ENCODE assay signal across 8 cellular contexts in genomic region chr1:21175670-21176581, GRCh38. TPM values are rescaled to one million over a fixed set of nuclear protein-coding genes. Genes with fewer than 3 reads are reported as not detected.
DNase-seq lines count a peak whose midpoint lies in the region; ATAC-seq, FAIRE-seq and TF ChIP-seq lines count a peak whose summit lies in the region.

No MANE protein-coding gene starts in this region.

- H3K9me3 ChIP-seq in iPS-18a (ENCODE audit: control insufficient read depth, low read depth, low read length) (no peaks in the 10 kb centered on the region), skeletal muscle satellite cell (replicated peaks; ENCODE audit: low read length) (no peaks in the 10 kb centered on the region)

- TF ChIP-seq POLR2A in GM12891 (IDR thresholded peaks at IDR 0.05; ENCODE audit: low read depth, low read length), result no peak

- peak overlapping the region; percentile 78 for H3K4me3 ChIP-seq in iPS-18a (ENCODE audit: low read length)
- peak overlapping the region; percentile 90 for H3K4me3 ChIP-seq in skeletal muscle satellite cell (ENCODE audit: low read length)

- no peaks in the 10 kb centered on the region for H3K36me3 ChIP-seq in iPS-18a (ENCODE audit: control insufficient read depth, low read depth, low read length)
- H3K36me3 ChIP-seq in skeletal muscle satellite cell (ENCODE audit: insufficient read depth, low read length), result peaks cover 2% of the 10 kb centered on the region

- no peak for FAIRE-seq in GM12891 (lab: Jason Lieb, UNC)

- peaks cover 11% of the 10 kb centered on the region for H3K4me1 ChIP-seq in iPS-18a (ENCODE audit: control insufficient read depth, low read depth, low read length)
- peaks cover 22% of the 10 kb centered on the region for H3K4me1 ChIP-seq in skeletal muscle satellite cell (ENCODE audit: control insufficient read depth, insufficient read depth, low read length)

- peak overlapping the region; percentile 83 for H3K9ac ChIP-seq in iPS-18a (ENCODE audit: low read length)
- peak overlapping the region; percentile 94 for H3K9ac ChIP-seq in skeletal muscle satellite cell (ENCODE audit: low read depth, low read length)

- H3K27ac ChIP-seq in angular gyrus (ENCODE audit: low read depth, low read length) (peak overlapping the region; percentile 72), iPS-18a (ENCODE audit: low read length) (peak overlapping the region; percentile 31)

- H3K27me3 ChIP-seq in iPS-18a (ENCODE audit: control insufficient read depth, insufficient read depth, low read length) (peaks cover 13% of the 10 kb centered on the region), skeletal muscle satellite cell (ENCODE audit: control insufficient read depth, insufficient read depth, low read length) (no peaks in the 10 kb centered on the region)

- peak; percentile 12 for ATAC-seq in HG03139 (IDR thresholded peaks at IDR 0.05; ENCODE audit: unreplicated experiment)
- ATAC-seq in SK-N-SH treated with all-trans-retinoic acid at 6 μM for 48 hours, result peak; percentile 12

- DNase-seq in NCI-H510A treated with DMSO at 0.1 percent for 48 hours (lab: John Stamatoyannopoulos, UW), result peak; percentile 25
- DNase-seq in NCI-H510A (lab: John Stamatoyannopoulos, UW), result no peak
- no peak for DNase-seq in GM12891 (ENCODE audit: insufficient read length, low spot score)

- peak overlapping the region; percentile 85 for H3K4me2 ChIP-seq in skeletal muscle satellite cell (ENCODE audit: low read length)

TF ChIP-seq in SK-N-SH treated with all-trans-retinoic acid at 6 μM for 48 hours, 23 proteins besides CTCF, POLR2A, EP300 and RAD21:
- TF ChIP-seq RARB (CRISPR knock-in tag; IDR thresholded peaks at IDR 0.05) (no peak), CREB5 (CRISPR knock-in tag; IDR thresholded peaks at IDR 0.05; ENCODE audit: low read depth) (no peak), ZNF565 (CRISPR knock-in tag; conservative IDR thresholded peaks at IDR 0.05; ENCODE audit: low read depth) (no peak)

TF ChIP-seq in GM12891, 5 proteins besides CTCF, POLR2A, EP300 and RAD21:
- no peak for TF ChIP-seq TAF1 (IDR thresholded peaks at IDR 0.05; ENCODE audit: low read depth, low read length)
- no peak for TF ChIP-seq POLR2AphosphoS5 (IDR thresholded peaks at IDR 0.05; ENCODE audit: low read depth, low read length)
- TF ChIP-seq POU2F2 (IDR thresholded peaks at IDR 0.05; ENCODE audit: low read depth, low read length), result no peak
- no peak for TF ChIP-seq SPI1 (IDR thresholded peaks at IDR 0.05; ENCODE audit: low read depth, low read length)
- TF ChIP-seq PAX5 (IDR thresholded peaks at IDR 0.05; ENCODE audit: insufficient read depth, low read length, severe bottlenecking), result no peak

RNA-seq across cellular contexts. Expression of gene EIF4G3, which starts 0.8 kb away (rescaled TPM):
- 38.4 and 43.6 TPM in 2 replicates for total RNA-seq in skeletal muscle satellite cell (2012; rRNA removed)
- polyA plus RNA-seq in GM12891 (2012; ENCODE audit: low read depth, missing spikeins), result 23.3 TPM
